Comparison of ENCODE assay signal across 19 cellular contexts in genomic region chr20:48752963-48753362, GRCh38.
DNase-seq lines count a peak whose midpoint lies in the region; ATAC-seq lines count a peak whose summit lies in the region.
"Had no signal": no experiment of that assay in that cellular context is flagged by ENCODE, and none has a peak within 500 bp of the region (broad histone marks: within the 10 kb centered on the region; RNA-seq: fewer than 3 reads in every experiment).

No MANE protein-coding gene starts in this region.

- H3K27me3 ChIP-seq in BLaER1 treated with 17β-estradiol and CSF1 and Interleukin-3, amounts not matched to agents 10 nM and 100 nM: no peaks in the 10 kb centered on the region
- H3K27me3 ChIP-seq in CD4-positive, alpha-beta memory T cell (ENCODE audit: insufficient read depth, low read length): no peaks in the 10 kb centered on the region
- H3K27me3 ChIP-seq: adrenal gland, cardiac muscle cell, ovary, uterus had no signal

- peak overlapping the region; percentile 77 to 95 (median 87) for H3K27ac Mint-ChIP-seq in CD4-positive, alpha-beta memory T cell
- peak overlapping the region; percentile 61 for H3K27ac Mint-ChIP-seq in activated T-helper 1 cell treated with anti-CD3 and anti-CD28 coated beads, Interleukin-12 subunit alpha, Interleukin-12 subunit beta, Interleukin-2, Interleukin-4 antibody, amounts not matched to agents 30 ng/mL and 10 ng/mL and 1 ng/mL, durations not matched to agents 14 hours and 24 hours and 36 hours
- H3K27ac Mint-ChIP-seq in memory B cell: peak overlapping the region; percentile 89

- peaks cover 12 to 40% (median 25%) of the 10 kb centered on the region in 11 experiments; a peak in 21 of 22 replicates for H3K9me3 ChIP-seq in BLaER1 treated with 17β-estradiol and CSF1 and Interleukin-3, amounts not matched to agents 10 nM and 100 nM (replicated peaks in 1 of 11)
- no peaks in the 10 kb centered on the region for H3K9me3 ChIP-seq in CD4-positive, alpha-beta memory T cell (ENCODE audit: control insufficient read depth in 1 of 2, low read length in 2 of 2)
- H3K9me3 ChIP-seq: adrenal gland, left lung, ovary, uterus had no signal

- peaks cover 64 to 100% (median 86%) of the 10 kb centered on the region in 4 donors for H3K4me1 Mint-ChIP-seq in CD4-positive, alpha-beta memory T cell
- H3K4me1 Mint-ChIP-seq in activated T-helper 1 cell treated with anti-CD3 and anti-CD28 coated beads, Interleukin-12 subunit alpha, Interleukin-12 subunit beta, Interleukin-2, Interleukin-4 antibody, amounts not matched to agents 30 ng/mL and 10 ng/mL and 1 ng/mL, durations not matched to agents 14 hours and 24 hours and 36 hours (ENCODE audit: low read depth): peaks cover 85% of the 10 kb centered on the region
- peaks cover 66% of the 10 kb centered on the region for H3K4me1 Mint-ChIP-seq in memory B cell

- H3K36me3 ChIP-seq in BLaER1 treated with 17β-estradiol and CSF1 and Interleukin-3, amounts not matched to agents 10 nM and 100 nM: peaks cover 0 to 50% (median 0%) of the 10 kb centered on the region in 11 experiments; a peak in 10 of 22 replicates
- H3K36me3 ChIP-seq in CD4-positive, alpha-beta memory T cell (ENCODE audit: insufficient read depth, low read length): peaks cover 11% of the 10 kb centered on the region
- H3K36me3 ChIP-seq: adrenal gland, cardiac muscle cell, left lung, ovary, uterus had no signal

- peaks cover 0 to 6% (median 0%) of the 10 kb centered on the region in 8 donors for H3K9me3 Mint-ChIP-seq in CD4-positive, alpha-beta memory T cell
- H3K9me3 Mint-ChIP-seq in activated T-helper 1 cell treated with anti-CD3 and anti-CD28 coated beads, Interleukin-12 subunit alpha, Interleukin-12 subunit beta, Interleukin-2, Interleukin-4 antibody, amounts not matched to agents 30 ng/mL and 10 ng/mL and 1 ng/mL, durations not matched to agents 14 hours and 24 hours and 36 hours: peaks cover 23% of the 10 kb centered on the region
- H3K9me3 Mint-ChIP-seq in memory B cell: peaks cover 6% of the 10 kb centered on the region

- H3K36me3 Mint-ChIP-seq in CD4-positive, alpha-beta memory T cell: peaks cover 53 to 55% of the 10 kb centered on the region in 2 donors
- peaks cover 55% of the 10 kb centered on the region for H3K36me3 Mint-ChIP-seq in activated T-helper 1 cell treated with anti-CD3 and anti-CD28 coated beads, Interleukin-12 subunit alpha, Interleukin-12 subunit beta, Interleukin-2, Interleukin-4 antibody, amounts not matched to agents 30 ng/mL and 10 ng/mL and 1 ng/mL, durations not matched to agents 14 hours and 24 hours and 36 hours (ENCODE audit: low read depth)
- peaks cover 37% of the 10 kb centered on the region for H3K36me3 Mint-ChIP-seq in memory B cell

- H3K4me3 Mint-ChIP-seq in CD4-positive, alpha-beta memory T cell: peak overlapping the region in 7 of 8 donors; percentile 32 to 83 (median 63)
- H3K4me3 Mint-ChIP-seq in activated T-helper 1 cell treated with anti-CD3 and anti-CD28 coated beads, Interleukin-12 subunit alpha, Interleukin-12 subunit beta, Interleukin-2, Interleukin-4 antibody, amounts not matched to agents 30 ng/mL and 10 ng/mL and 1 ng/mL, durations not matched to agents 14 hours and 24 hours and 36 hours: no peak overlapping the region
- H3K4me3 Mint-ChIP-seq in memory B cell: peak overlapping the region; percentile 57

- no peaks in the 10 kb centered on the region for H3K27me3 Mint-ChIP-seq in CD4-positive, alpha-beta memory T cell
- no peaks in the 10 kb centered on the region for H3K27me3 Mint-ChIP-seq in activated T-helper 1 cell treated with anti-CD3 and anti-CD28 coated beads, Interleukin-12 subunit alpha, Interleukin-12 subunit beta, Interleukin-2, Interleukin-4 antibody, amounts not matched to agents 30 ng/mL and 10 ng/mL and 1 ng/mL, durations not matched to agents 14 hours and 24 hours and 36 hours (ENCODE audit: insufficient read depth)
- H3K27me3 Mint-ChIP-seq in memory B cell: no peaks in the 10 kb centered on the region

- H3K4me2 ChIP-seq in BLaER1 treated with 17β-estradiol and CSF1 and Interleukin-3, amounts not matched to agents 10 nM and 100 nM: peak overlapping the region; percentile 72 to 88 (median 79); a peak in 16 of 22 replicates

- CTCF ChIA-PET in CD4-positive, alpha-beta memory T cell (lab: Charles Lee; ENCODE audit: partially characterized antibody): interaction anchor here (1.4 kb wide), 1 partner anchor 73 kb away, joined by 4 read pairs; no protein-coding TSS in a partner anchor

- intact Hi-C loops in CD4-positive, alpha-beta memory T cell (cut with micrococcal nuclease): no loop called here
- intact Hi-C loops in activated T-helper 1 cell treated with anti-CD3 and anti-CD28 coated beads, Interleukin-12 subunit alpha, Interleukin-12 subunit beta, Interleukin-2, Interleukin-4 antibody, amounts not matched to agents 30 ng/mL and 10 ng/mL and 1 ng/mL, durations not matched to agents 14 hours and 24 hours and 36 hours (cut with micrococcal nuclease): no loop called here

- H3K4me1 ChIP-seq in BLaER1 treated with 17β-estradiol and CSF1 and Interleukin-3, amounts not matched to agents 10 nM and 100 nM: peaks cover 68 to 97% (median 91%) of the 10 kb centered on the region in 10 experiments
- H3K4me1 ChIP-seq in CD4-positive, alpha-beta memory T cell (ENCODE audit: insufficient read depth, low read length): peaks cover 88% of the 10 kb centered on the region
- H3K4me1 ChIP-seq: uterus had no signal

- peaks cover 0 to 100% (median 0%) of the 10 kb centered on the region in 11 experiments; a peak in 6 of 22 replicates for H4K20me1 ChIP-seq in BLaER1 treated with 17β-estradiol and CSF1 and Interleukin-3, amounts not matched to agents 10 nM and 100 nM

- no peak for DNase-seq in CD4-positive, alpha-beta memory T cell
- no peak for DNase-seq in activated T-helper 1 cell treated with anti-CD3 and anti-CD28 coated beads, Interleukin-12 subunit alpha, Interleukin-12 subunit beta, Interleukin-2, Interleukin-4 antibody, amounts not matched to agents 30 ng/mL and 10 ng/mL and 1 ng/mL, durations not matched to agents 14 hours and 24 hours and 36 hours (ENCODE audit: low spot score)
- no peak for DNase-seq in memory B cell (ENCODE audit: low spot score in 2 of 2)
- DNase-seq: adrenal gland, GF-D8, Karpas-422, left lung, NCI-H1092, NCI-H2107, OCI-M1, ovary, SHP77, uterus had no signal

- no peak overlapping the region for H3K4me3 ChIP-seq in BLaER1 treated with 17β-estradiol and CSF1 and Interleukin-3, amounts not matched to agents 10 nM and 100 nM
- no peak overlapping the region for H3K4me3 ChIP-seq in CD4-positive, alpha-beta memory T cell (ENCODE audit: low read length in 2 of 2)
- H3K4me3 ChIP-seq: adrenal gland, cardiac muscle cell, left lung, ovary, uterus had no signal

- POLR2A ChIA-PET in CD4-positive, alpha-beta memory T cell (lab: Charles Lee; ENCODE audit: partially characterized antibody): interaction anchor here (0.6 to 5.3 kb wide), 7 partner anchors 7 to 74 kb away, joined by 3 to 48 read pairs (median 13); partner anchors contain the start of gene PREX1

- no peak overlapping the region for H3K9ac ChIP-seq in BLaER1 treated with 17β-estradiol and CSF1 and Interleukin-3, amounts not matched to agents 10 nM and 100 nM

- peak overlapping the region in 8 of 11 experiments; percentile 85 to 93 (median 88); a peak in 12 of 22 replicates for H3K27ac ChIP-seq in BLaER1 treated with 17β-estradiol and CSF1 and Interleukin-3, amounts not matched to agents 10 nM and 100 nM
- H3K27ac ChIP-seq in CD4-positive, alpha-beta memory T cell (ENCODE audit: low read depth, low read length): peak overlapping the region; percentile 55
- H3K27ac ChIP-seq: cardiac muscle cell, ovary, uterus had no signal

- ATAC-seq in memory B cell (ENCODE audit: low read depth) (peak; percentile 22), GM19397 (IDR thresholded peaks at IDR 0.05; ENCODE audit: unreplicated experiment) (no peak), HG03342 (IDR thresholded peaks at IDR 0.05; ENCODE audit: unreplicated experiment) (no peak), GM18873 (IDR thresholded peaks at IDR 0.05; ENCODE audit: low FRiP score, unreplicated experiment) (no peak)
- ATAC-seq: activated CD4-positive, CD25-positive, alpha-beta regulatory T cell treated with anti-CD3 and anti-CD28 coated beads, Interleukin-2, amount 50 U/mL, for 24 hours; left lung had no signal
